Comparison of ENCODE assay signal across 37 cellular contexts in the genomic region with DNA sequence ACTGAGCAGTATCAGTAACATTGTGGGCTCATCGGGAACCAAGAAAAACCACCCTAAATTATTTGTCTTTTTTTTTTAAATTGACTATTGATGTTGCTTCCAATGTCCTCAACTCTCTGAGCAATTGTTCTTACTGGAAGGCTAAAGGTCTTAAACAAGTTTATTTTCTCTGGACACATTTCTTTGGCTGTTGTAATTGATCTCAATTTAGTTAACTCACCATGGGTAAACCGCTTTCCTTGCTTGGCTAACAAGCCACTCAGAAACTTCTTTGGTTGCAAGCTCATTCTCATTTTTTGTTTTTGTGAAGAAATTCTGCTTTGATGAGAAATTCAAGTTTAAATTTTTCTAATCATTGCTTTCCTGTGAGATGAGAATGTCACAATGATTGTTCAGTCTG.
"Had no signal": no experiment of that assay in that cellular context is flagged by ENCODE, and none has a peak within 500 bp of the region (broad histone marks: within the 10 kb centered on the region; RNA-seq: fewer than 3 reads in every experiment).

No MANE protein-coding gene starts in this region.

- DNase-seq: activated B cell treated with CpG ODN at 0.5 μM for 24 hours; activated CD4-positive, alpha-beta memory T cell treated with anti-CD3 and anti-CD28 coated beads for 36 hours; activated CD4-positive, alpha-beta T cell treated with anti-CD3 and anti-CD28 coated beads for 4 hours; activated CD4-positive, alpha-beta T cell treated with anti-CD3 and anti-CD28 coated beads, Interleukin-2, amount 10 ng/mL, durations not matched to agents 24 days and 14 days; activated CD4-positive, alpha-beta T cell treated with anti-CD3 and anti-CD28 coated beads, Interleukin-2, amount 50 U/mL, for 1 hour; activated CD4-positive, alpha-beta T cell treated with anti-CD3 and anti-CD28 coated beads, Interleukin-2, amount 50 U/mL, for 4 hours; activated CD4-positive, CD25-positive, alpha-beta regulatory T cell treated with anti-CD3 and anti-CD28 coated beads, Interleukin-2, amount 50 U/mL, for 72 hours; activated CD8-positive, alpha-beta memory T cell treated with anti-CD3 and anti-CD28 coated beads, Interleukin-2, amount 50 U/mL, for 4 hours; activated CD8-positive, alpha-beta T cell treated with anti-CD3 and anti-CD28 coated beads for 36 hours; activated effector memory CD4-positive, alpha-beta T cell treated with anti-CD3 and anti-CD28 coated beads, Interleukin-2, amount 50 U/mL, for 16 hours; activated gamma-delta T cell treated with Interleukin-2 at 50 U/mL for 16 hours; activated naive CD4-positive, alpha-beta T cell; activated naive CD4-positive, alpha-beta T cell treated with anti-CD3 and anti-CD28 coated beads for 36 hours; activated naive CD4-positive, alpha-beta T cell treated with anti-CD3 and anti-CD28 coated beads, Interleukin-2, amount 50 U/mL, for 16 hours; activated naive CD8-positive, alpha-beta T cell treated with anti-CD3 and anti-CD28 coated beads for 36 hours; activated T-cell treated with anti-CD3 and anti-CD28 coated beads for 4 hours; activated T-cell treated with anti-CD3 and anti-CD28 coated beads, Interleukin-2, amount 50 U/mL, for 1 hour; activated T-cell treated with anti-CD3 and anti-CD28 coated beads, Interleukin-2, amount 50 U/mL, for 4 hours; activated T-cell treated with anti-CD3 and anti-CD28 coated beads, Interleukin-2, amount 50 U/mL, for 72 hours; adrenal gland; amniotic stem cell; aorta; body of pancreas; brain microvascular endothelial cell; central memory CD4-positive, alpha-beta T cell; T-helper 1 cell; T-helper 2 cell; T-helper 9 cell had no signal

- H3K9me3 Mint-ChIP-seq: activated B cell treated with CpG ODN at 0.5 μM for 24 hours; activated CD4-positive, alpha-beta memory T cell treated with anti-CD3 and anti-CD28 coated beads for 36 hours; activated CD4-positive, alpha-beta T cell treated with anti-CD3 and anti-CD28 coated beads, Interleukin-2, amount 10 ng/mL, durations not matched to agents 24 days and 14 days; activated CD8-positive, alpha-beta T cell treated with anti-CD3 and anti-CD28 coated beads for 36 hours; activated naive CD4-positive, alpha-beta T cell treated with anti-CD3 and anti-CD28 coated beads for 36 hours; activated naive CD4-positive, alpha-beta T cell treated with anti-CD3 and anti-CD28 coated beads, Interleukin-2, amount 50 U/mL, for 72 hours; activated naive CD8-positive, alpha-beta T cell treated with anti-CD3 and anti-CD28 coated beads for 36 hours; activated T-cell treated with anti-CD3 and anti-CD28 coated beads, Interleukin-2, amount 50 U/mL, for 4 hours; activated T-cell treated with anti-CD3 and anti-CD28 coated beads, Interleukin-2, amount 50 U/mL, for 72 hours; activated T-helper 1 cell treated with anti-CD3 and anti-CD28 coated beads, Interleukin-12 subunit alpha, Interleukin-12 subunit beta, Interleukin-2, Interleukin-4 antibody, amounts not matched to agents 30 ng/mL and 10 ng/mL and 1 ng/mL, durations not matched to agents 14 hours and 24 hours and 36 hours; activated T-helper 17 cell treated with anti-CD3 and anti-CD28 coated beads, Interleukin-2, amount 50 U/mL, for 72 hours; T-helper 1 cell treated with Interleukin-12 subunit alpha and Interleukin-12 subunit beta and Interleukin-4 antibody, amounts not matched to agents 30 μg/mL and 1 μg/mL, for 36 hours; T-helper 2 cell treated with Interferon-gamma antibody and Interleukin-4, amounts not matched to agents 5 μg/mL and 100 μg/mL, for 36 hours had no signal

- H3K36me3 Mint-ChIP-seq: activated CD4-positive, alpha-beta memory T cell treated with anti-CD3 and anti-CD28 coated beads for 36 hours; activated naive CD4-positive, alpha-beta T cell treated with anti-CD3 and anti-CD28 coated beads, Interleukin-2, amount 50 U/mL, for 72 hours; activated naive CD8-positive, alpha-beta T cell treated with anti-CD3 and anti-CD28 coated beads for 36 hours had no signal

- H3K36me3 ChIP-seq: adrenal gland, brain microvascular endothelial cell, breast epithelium had no signal

- H3K4me1 Mint-ChIP-seq: activated CD4-positive, alpha-beta T cell treated with anti-CD3 and anti-CD28 coated beads, Interleukin-2, amount 10 ng/mL, durations not matched to agents 24 days and 14 days; activated naive CD8-positive, alpha-beta T cell treated with anti-CD3 and anti-CD28 coated beads for 36 hours; activated T-helper 17 cell treated with anti-CD3 and anti-CD28 coated beads, Interleukin-2, amount 50 U/mL, for 72 hours had no signal

- H3K4me3 Mint-ChIP-seq: activated B cell treated with CpG ODN at 0.5 μM for 24 hours; activated CD4-positive, alpha-beta memory T cell treated with anti-CD3 and anti-CD28 coated beads for 36 hours; activated CD4-positive, alpha-beta T cell treated with anti-CD3 and anti-CD28 coated beads, Interleukin-2, amount 10 ng/mL, durations not matched to agents 24 days and 14 days; activated CD8-positive, alpha-beta T cell treated with anti-CD3 and anti-CD28 coated beads for 36 hours; activated naive CD4-positive, alpha-beta T cell treated with anti-CD3 and anti-CD28 coated beads for 36 hours; activated naive CD8-positive, alpha-beta T cell treated with anti-CD3 and anti-CD28 coated beads for 36 hours; activated T-cell treated with anti-CD3 and anti-CD28 coated beads, Interleukin-2, amount 50 U/mL, for 4 hours; activated T-cell treated with anti-CD3 and anti-CD28 coated beads, Interleukin-2, amount 50 U/mL, for 72 hours; activated T-helper 1 cell treated with anti-CD3 and anti-CD28 coated beads, Interleukin-12 subunit alpha, Interleukin-12 subunit beta, Interleukin-2, Interleukin-4 antibody, amounts not matched to agents 30 ng/mL and 10 ng/mL and 1 ng/mL, durations not matched to agents 14 hours and 24 hours and 36 hours; activated T-helper 17 cell treated with anti-CD3 and anti-CD28 coated beads, Interleukin-2, amount 50 U/mL, for 72 hours; T-helper 1 cell treated with Interleukin-12 subunit alpha and Interleukin-12 subunit beta and Interleukin-4 antibody, amounts not matched to agents 30 μg/mL and 1 μg/mL, for 36 hours; T-helper 2 cell treated with Interferon-gamma antibody and Interleukin-4, amounts not matched to agents 5 μg/mL and 100 μg/mL, for 36 hours had no signal

- H3K27me3 ChIP-seq: adrenal gland, body of pancreas, brain microvascular endothelial cell, breast epithelium had no signal

- H3K4me1 ChIP-seq: body of pancreas, breast epithelium had no signal

- H3K27ac Mint-ChIP-seq: activated B cell treated with CpG ODN at 0.5 μM for 24 hours; activated CD4-positive, alpha-beta memory T cell treated with anti-CD3 and anti-CD28 coated beads for 36 hours; activated CD4-positive, alpha-beta T cell treated with anti-CD3 and anti-CD28 coated beads, Interleukin-2, amount 10 ng/mL, durations not matched to agents 24 days and 14 days; activated CD8-positive, alpha-beta T cell treated with anti-CD3 and anti-CD28 coated beads for 36 hours; activated naive CD4-positive, alpha-beta T cell treated with anti-CD3 and anti-CD28 coated beads for 36 hours; activated naive CD4-positive, alpha-beta T cell treated with anti-CD3 and anti-CD28 coated beads, Interleukin-2, amount 50 U/mL, for 72 hours; activated naive CD8-positive, alpha-beta T cell treated with anti-CD3 and anti-CD28 coated beads for 36 hours; activated T-helper 1 cell treated with anti-CD3 and anti-CD28 coated beads, Interleukin-12 subunit alpha, Interleukin-12 subunit beta, Interleukin-2, Interleukin-4 antibody, amounts not matched to agents 30 ng/mL and 10 ng/mL and 1 ng/mL, durations not matched to agents 14 hours and 24 hours and 36 hours; activated T-helper 17 cell treated with anti-CD3 and anti-CD28 coated beads, Interleukin-2, amount 50 U/mL, for 72 hours; T-helper 1 cell treated with Interleukin-12 subunit alpha and Interleukin-12 subunit beta and Interleukin-4 antibody, amounts not matched to agents 30 μg/mL and 1 μg/mL, for 36 hours; T-helper 2 cell treated with Interferon-gamma antibody and Interleukin-4, amounts not matched to agents 5 μg/mL and 100 μg/mL, for 36 hours had no signal

- H3K27ac ChIP-seq: adrenal gland, body of pancreas, brain microvascular endothelial cell, breast epithelium, VCaP had no signal

- H3K9me3 ChIP-seq: adrenal gland, body of pancreas, breast epithelium had no signal

- H3K4me3 ChIP-seq: adrenal gland, body of pancreas, breast epithelium had no signal

- FAIRE-seq: astrocyte, TTC549 had no signal
